ENCODE assay signal across 2 cellular contexts in the genomic region with DNA sequence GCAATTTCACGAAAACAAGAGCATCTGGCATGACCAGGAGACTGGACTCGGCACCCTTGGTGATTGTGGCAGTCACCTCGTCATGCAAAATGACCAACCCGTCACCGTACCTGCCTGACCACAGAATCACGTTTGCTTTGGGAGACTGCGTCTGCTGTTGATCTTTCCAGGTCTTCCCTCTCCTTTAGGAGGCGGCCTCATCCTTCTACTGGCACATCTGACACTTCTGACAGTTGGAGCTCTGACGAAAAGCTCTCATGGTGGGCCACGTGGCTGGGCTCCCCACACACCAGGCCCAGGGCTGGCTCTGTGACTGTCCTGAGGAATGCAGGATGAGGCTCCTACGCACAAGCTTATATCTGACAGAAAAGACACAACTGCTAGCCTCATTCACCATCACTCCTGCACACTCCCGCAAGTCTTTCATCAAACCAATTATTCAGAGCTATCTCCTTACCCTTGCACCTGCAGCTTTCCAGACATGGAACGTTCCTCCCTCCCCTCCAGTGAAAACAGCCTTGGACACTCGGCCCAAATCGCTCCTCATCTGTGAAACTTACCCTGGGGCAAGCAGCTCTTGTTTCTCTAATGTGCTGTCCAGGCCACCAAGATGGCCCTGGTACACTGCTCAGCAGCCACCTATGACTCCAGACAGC.
TF ChIP-seq lines count a peak whose summit lies in the region.

No MANE protein-coding gene starts in this region.

TF ChIP-seq in GM12891, 5 proteins besides CTCF, POLR2A, EP300 and RAD21:
- no peak for TF ChIP-seq POU2F2 (IDR thresholded peaks at IDR 0.05; ENCODE audit: low read depth, low read length)
- no peak for TF ChIP-seq PAX5 (IDR thresholded peaks at IDR 0.05; ENCODE audit: insufficient read depth, low read length, severe bottlenecking)
- 0 out of 2 replicates have a peak, but pooled peaks have one; percentile 60 for TF ChIP-seq POLR2AphosphoS5 (IDR thresholded peaks at IDR 0.05; ENCODE audit: low read depth, low read length)

TF ChIP-seq in H1, 55 proteins besides CTCF, POLR2A, EP300 and RAD21:
- TF ChIP-seq EGR1 (IDR thresholded peaks at IDR 0.05; ENCODE audit: borderline replicate concordance, low read depth, low read length) (no peak), GABPA (IDR thresholded peaks at IDR 0.05; ENCODE audit: borderline replicate concordance, insufficient read depth, low read length) (no peak), POU5F1 (IDR thresholded peaks at IDR 0.05; ENCODE audit: low read depth, low read length) (no peak), TAF1 (IDR thresholded peaks at IDR 0.05; ENCODE audit: low read depth, low read length) (no peak), RNF2 (IDR thresholded peaks at IDR 0.05; ENCODE audit: borderline replicate concordance, low read depth, low read length, missing control alignments, poor library complexity, severe bottlenecking) (no peak), CHD2 (IDR thresholded peaks at IDR 0.05; ENCODE audit: low read length) (no peak), BCL11A (IDR thresholded peaks at IDR 0.05; ENCODE audit: low read depth in 2 of 2, low read length in 2 of 2) (no peak), YY1 (IDR thresholded peaks at IDR 0.05; ENCODE audit: low read depth, low read length) (no peak), JUND (IDR thresholded peaks at IDR 0.05; ENCODE audit: low read length) (no peak), RBBP5 (IDR thresholded peaks at IDR 0.05; ENCODE audit: borderline replicate concordance, low read depth, low read length) (no peak), CHD1 (IDR thresholded peaks at IDR 0.05; ENCODE audit: low read depth, low read length) (no peak), KDM5A (IDR thresholded peaks at IDR 0.05; ENCODE audit: low read length) (no peak), CBX5 (IDR thresholded peaks at IDR 0.05; ENCODE audit: low read depth, low read length) (no peak), SAP30 (IDR thresholded peaks at IDR 0.05; ENCODE audit: insufficient read depth, insufficient replicate concordance, low read length) (no peak), CEBPB (IDR thresholded peaks at IDR 0.05; ENCODE audit: low read depth, low read length) (no peak)
- TF ChIP-seq, protein P1, sequence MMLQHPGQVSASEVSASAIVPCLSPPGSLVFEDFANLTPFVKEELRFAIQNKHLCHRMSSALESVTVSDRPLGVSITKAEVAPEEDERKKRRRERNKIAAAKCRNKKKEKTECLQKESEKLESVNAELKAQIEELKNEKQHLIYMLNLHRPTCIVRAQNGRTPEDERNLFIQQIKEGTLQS (IDR thresholded peaks at IDR 0.05; ENCODE audit: insufficient read depth, low read depth, low read length) = no peak
- TF ChIP-seq, protein P2, sequence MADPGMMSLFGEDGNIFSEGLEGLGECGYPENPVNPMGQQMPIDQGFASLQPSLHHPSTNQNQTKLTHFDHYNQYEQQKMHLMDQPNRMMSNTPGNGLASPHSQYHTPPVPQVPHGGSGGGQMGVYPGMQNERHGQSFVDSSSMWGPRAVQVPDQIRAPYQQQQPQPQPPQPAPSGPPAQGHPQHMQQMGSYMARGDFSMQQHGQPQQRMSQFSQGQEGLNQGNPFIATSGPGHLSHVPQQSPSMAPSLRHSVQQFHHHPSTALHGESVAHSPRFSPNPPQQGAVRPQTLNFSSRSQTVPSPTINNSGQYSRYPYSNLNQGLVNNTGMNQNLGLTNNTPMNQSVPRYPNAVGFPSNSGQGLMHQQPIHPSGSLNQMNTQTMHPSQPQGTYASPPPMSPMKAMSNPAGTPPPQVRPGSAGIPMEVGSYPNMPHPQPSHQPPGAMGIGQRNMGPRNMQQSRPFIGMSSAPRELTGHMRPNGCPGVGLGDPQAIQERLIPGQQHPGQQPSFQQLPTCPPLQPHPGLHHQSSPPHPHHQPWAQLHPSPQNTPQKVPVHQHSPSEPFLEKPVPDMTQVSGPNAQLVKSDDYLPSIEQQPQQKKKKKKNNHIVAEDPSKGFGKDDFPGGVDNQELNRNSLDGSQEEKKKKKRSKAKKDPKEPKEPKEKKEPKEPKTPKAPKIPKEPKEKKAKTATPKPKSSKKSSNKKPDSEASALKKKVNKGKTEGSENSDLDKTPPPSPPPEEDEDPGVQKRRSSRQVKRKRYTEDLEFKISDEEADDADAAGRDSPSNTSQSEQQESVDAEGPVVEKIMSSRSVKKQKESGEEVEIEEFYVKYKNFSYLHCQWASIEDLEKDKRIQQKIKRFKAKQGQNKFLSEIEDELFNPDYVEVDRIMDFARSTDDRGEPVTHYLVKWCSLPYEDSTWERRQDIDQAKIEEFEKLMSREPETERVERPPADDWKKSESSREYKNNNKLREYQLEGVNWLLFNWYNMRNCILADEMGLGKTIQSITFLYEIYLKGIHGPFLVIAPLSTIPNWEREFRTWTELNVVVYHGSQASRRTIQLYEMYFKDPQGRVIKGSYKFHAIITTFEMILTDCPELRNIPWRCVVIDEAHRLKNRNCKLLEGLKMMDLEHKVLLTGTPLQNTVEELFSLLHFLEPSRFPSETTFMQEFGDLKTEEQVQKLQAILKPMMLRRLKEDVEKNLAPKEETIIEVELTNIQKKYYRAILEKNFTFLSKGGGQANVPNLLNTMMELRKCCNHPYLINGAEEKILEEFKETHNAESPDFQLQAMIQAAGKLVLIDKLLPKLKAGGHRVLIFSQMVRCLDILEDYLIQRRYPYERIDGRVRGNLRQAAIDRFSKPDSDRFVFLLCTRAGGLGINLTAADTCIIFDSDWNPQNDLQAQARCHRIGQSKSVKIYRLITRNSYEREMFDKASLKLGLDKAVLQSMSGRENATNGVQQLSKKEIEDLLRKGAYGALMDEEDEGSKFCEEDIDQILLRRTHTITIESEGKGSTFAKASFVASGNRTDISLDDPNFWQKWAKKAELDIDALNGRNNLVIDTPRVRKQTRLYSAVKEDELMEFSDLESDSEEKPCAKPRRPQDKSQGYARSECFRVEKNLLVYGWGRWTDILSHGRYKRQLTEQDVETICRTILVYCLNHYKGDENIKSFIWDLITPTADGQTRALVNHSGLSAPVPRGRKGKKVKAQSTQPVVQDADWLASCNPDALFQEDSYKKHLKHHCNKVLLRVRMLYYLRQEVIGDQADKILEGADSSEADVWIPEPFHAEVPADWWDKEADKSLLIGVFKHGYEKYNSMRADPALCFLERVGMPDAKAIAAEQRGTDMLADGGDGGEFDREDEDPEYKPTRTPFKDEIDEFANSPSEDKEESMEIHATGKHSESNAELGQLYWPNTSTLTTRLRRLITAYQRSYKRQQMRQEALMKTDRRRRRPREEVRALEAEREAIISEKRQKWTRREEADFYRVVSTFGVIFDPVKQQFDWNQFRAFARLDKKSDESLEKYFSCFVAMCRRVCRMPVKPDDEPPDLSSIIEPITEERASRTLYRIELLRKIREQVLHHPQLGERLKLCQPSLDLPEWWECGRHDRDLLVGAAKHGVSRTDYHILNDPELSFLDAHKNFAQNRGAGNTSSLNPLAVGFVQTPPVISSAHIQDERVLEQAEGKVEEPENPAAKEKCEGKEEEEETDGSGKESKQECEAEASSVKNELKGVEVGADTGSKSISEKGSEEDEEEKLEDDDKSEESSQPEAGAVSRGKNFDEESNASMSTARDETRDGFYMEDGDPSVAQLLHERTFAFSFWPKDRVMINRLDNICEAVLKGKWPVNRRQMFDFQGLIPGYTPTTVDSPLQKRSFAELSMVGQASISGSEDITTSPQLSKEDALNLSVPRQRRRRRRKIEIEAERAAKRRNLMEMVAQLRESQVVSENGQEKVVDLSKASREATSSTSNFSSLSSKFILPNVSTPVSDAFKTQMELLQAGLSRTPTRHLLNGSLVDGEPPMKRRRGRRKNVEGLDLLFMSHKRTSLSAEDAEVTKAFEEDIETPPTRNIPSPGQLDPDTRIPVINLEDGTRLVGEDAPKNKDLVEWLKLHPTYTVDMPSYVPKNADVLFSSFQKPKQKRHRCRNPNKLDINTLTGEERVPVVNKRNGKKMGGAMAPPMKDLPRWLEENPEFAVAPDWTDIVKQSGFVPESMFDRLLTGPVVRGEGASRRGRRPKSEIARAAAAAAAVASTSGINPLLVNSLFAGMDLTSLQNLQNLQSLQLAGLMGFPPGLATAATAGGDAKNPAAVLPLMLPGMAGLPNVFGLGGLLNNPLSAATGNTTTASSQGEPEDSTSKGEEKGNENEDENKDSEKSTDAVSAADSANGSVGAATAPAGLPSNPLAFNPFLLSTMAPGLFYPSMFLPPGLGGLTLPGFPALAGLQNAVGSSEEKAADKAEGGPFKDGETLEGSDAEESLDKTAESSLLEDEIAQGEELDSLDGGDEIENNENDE (IDR thresholded peaks at IDR 0.05; ENCODE audit: insufficient replicate concordance, low read length) = no peak
- TF ChIP-seq, protein P3, sequence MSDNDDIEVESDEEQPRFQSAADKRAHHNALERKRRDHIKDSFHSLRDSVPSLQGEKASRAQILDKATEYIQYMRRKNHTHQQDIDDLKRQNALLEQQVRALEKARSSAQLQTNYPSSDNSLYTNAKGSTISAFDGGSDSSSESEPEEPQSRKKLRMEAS (IDR thresholded peaks at IDR 0.05) = no peak
